ENCODE assay signal across 10 cellular contexts in genomic region chr1:183281039-183281438, GRCh38.
A peak's percentile ranks its signal among the peaks of the same experiment; 100 is the strongest.
DNase-seq lines count a peak whose midpoint lies in the region; ATAC-seq and TF ChIP-seq lines count a peak whose summit lies in the region.
"Had no signal": no experiment of that assay in that cellular context is flagged by ENCODE, and none has a peak within 500 bp of the region (broad histone marks: within the 10 kb centered on the region; RNA-seq: fewer than 3 reads in every experiment).

No MANE protein-coding gene starts in this region.

- BruUV-seq in PC-9 (replicated peaks; lab: Mats Ljungman, UMichigan), result no TSS peak

- H3K36me3 ChIP-seq in PC-9 (ENCODE audit: low read depth) (no peaks in the 10 kb centered on the region), gastrocnemius medialis (no peaks in the 10 kb centered on the region)
- H3K36me3 ChIP-seq: pancreas, WERI-Rb-1 had no signal

- peaks cover 0 to 11% (median 6%) of the 10 kb centered on the region in 3 donors for H3K4me1 Mint-ChIP-seq in T-cell
- no peaks in the 10 kb centered on the region for H3K4me1 Mint-ChIP-seq in T-helper 17 cell

- no peak for DNase-seq in GM13977 (ENCODE audit: low spot score)
- peak in 1 of 2 experiments; percentile 30 for DNase-seq in PC-9
- peak; percentile 73 for DNase-seq in fibroblast of the conjunctiva (ENCODE audit: low read depth)
- DNase-seq in gastrocnemius medialis, result peak; percentile 38 to 77
- DNase-seq in NCI-H82 treated with DMSO at 0.1 percent for 48 hours (lab: John Stamatoyannopoulos, UW; ENCODE audit: unreplicated experiment), result no peak
- no peak for DNase-seq in COLO668 (lab: John Stamatoyannopoulos, UW; ENCODE audit: unreplicated experiment)
- no peak for DNase-seq in T-cell
- DNase-seq in T-helper 17 cell, result no peak

- TF ChIP-seq CTCF in GM13977 (IDR thresholded peaks at IDR 0.05; ENCODE audit: extremely low read depth, insufficient read depth, missing control alignments) (peak; percentile 7), PC-9 (conservative IDR thresholded peaks at IDR 0.05) (no peak), gastrocnemius medialis (IDR thresholded peaks at IDR 0.05 in 4 of 5, conservative IDR thresholded peaks at IDR 0.05 in 1 of 5) (no peak)

- H3K27me3 Mint-ChIP-seq in T-cell (peaks cover 8 to 18% of the 10 kb centered on the region in 2 donors), T-helper 17 cell (peaks cover 28% of the 10 kb centered on the region)

- H3K9me3 ChIP-seq in PC-9 (ENCODE audit: insufficient read depth, low read depth) (no peaks in the 10 kb centered on the region), gastrocnemius medialis (no peaks in the 10 kb centered on the region), T-helper 17 cell (ENCODE audit: control insufficient read depth, low read length, poor library complexity, severe bottlenecking) (no peaks in the 10 kb centered on the region)
- H3K9me3 ChIP-seq: pancreas had no signal

- H3K79me2 ChIP-seq in PC-9 (ENCODE audit: low read depth), result 0 out of 2 replicates have a peak, but pooled peaks cover 3% of the 10 kb centered on the region

- H4K20me1 ChIP-seq in PC-9 (ENCODE audit: insufficient read depth), result no peaks in the 10 kb centered on the region

- H2AFZ ChIP-seq in PC-9, result no peak overlapping the region

- no peaks in the 10 kb centered on the region for H3K9me2 ChIP-seq in PC-9 (ENCODE audit: insufficient read depth)

- POLR2A ChIA-PET in PC-9 (lab: Charles Lee; ENCODE audit: unreplicated experiment), result interaction anchor here (0.6 kb wide), 1 partner anchor 354 kb away, joined by 4 read pairs; the partner anchor contains the start of gene ARPC5
- POLR2A ChIA-PET in T-cell (lab: Charles Lee), result no interaction called here

- no peak for TF ChIP-seq POLR2A in gastrocnemius medialis (IDR thresholded peaks at IDR 0.05)

- in situ Hi-C loops in GM13977 (cut with MboI; ENCODE audit: low pct_unique_long_range_greater_than_20kb, low sequenced_read_pairs, unreplicated experiment) (no loop called here), gastrocnemius medialis (cut with MboI; ENCODE audit: low sequenced_read_pairs in 4 of 4) (loop anchor here (10.0 to 25.0 kb wide), 5 partner anchors 319 to 631 kb away; partner anchors contain the start of genes ARPC5 (in 1 of the 4) and SHCBP1L (in 1 of the 4))

- no peak overlapping the region for H3K4me3 ChIP-seq in PC-9
- peak overlapping the region in 1 of 4 donors; percentile 34 for H3K4me3 ChIP-seq in gastrocnemius medialis
- H3K4me3 ChIP-seq: pancreas had no signal

- H3K4me3 Mint-ChIP-seq in T-cell, result no peak overlapping the region
- H3K4me3 Mint-ChIP-seq in T-helper 17 cell, result no peak overlapping the region

- no peaks in the 10 kb centered on the region for H3K9me3 Mint-ChIP-seq in T-cell

- CTCF ChIA-PET in PC-9 (lab: Charles Lee) (interaction anchor here (0.9 to 1.5 kb wide), 2 partner anchors 37 to 318 kb away, joined by 3 read pairs; no protein-coding TSS in a partner anchor), T-cell (lab: Charles Lee) (interaction anchor here in 1 of 2 donors (0.9 to 1.1 kb wide), 2 partner anchors 404 to 635 kb away, joined by 3 read pairs; no protein-coding TSS in a partner anchor)

- H3K4me2 ChIP-seq in PC-9, result no peak overlapping the region

- no peaks in the 10 kb centered on the region for H3K36me3 Mint-ChIP-seq in T-cell
- no peaks in the 10 kb centered on the region for H3K36me3 Mint-ChIP-seq in T-helper 17 cell (ENCODE audit: low read depth)

- H3K27ac ChIP-seq in PC-9 (peak overlapping the region; percentile 45; the same call in 1 of the 2 replicates), gastrocnemius medialis (peak overlapping the region; percentile 63 to 78 (median 74))
- H3K27ac ChIP-seq: WERI-Rb-1 had no signal

- ATAC-seq in gastrocnemius medialis (peak; percentile 51 to 68), T-cell (replicated peaks in 1 of 4) (no peak), T-helper 17 cell (no peak)

- no peak overlapping the region for H3K27ac Mint-ChIP-seq in T-cell
- H3K27ac Mint-ChIP-seq in T-helper 17 cell, result no peak overlapping the region

- peaks cover 59% of the 10 kb centered on the region for H3K4me1 ChIP-seq in PC-9 (replicated peaks; ENCODE audit: insufficient read depth)
- H3K4me1 ChIP-seq in gastrocnemius medialis, result peaks cover 21 to 24% of the 10 kb centered on the region in 2 donors

- H3F3A ChIP-seq in PC-9 (ENCODE audit: insufficient read depth, low read depth), result peaks cover 40% of the 10 kb centered on the region

- intact Hi-C loops in PC-9 (cut with micrococcal nuclease; ENCODE audit: unreplicated experiment) (loop anchor here (1.0 to 5.0 kb wide), 7 partner anchors 37 to 404 kb away; partner anchors contain the start of gene SMG7), gastrocnemius medialis (cut with DNase I; ENCODE audit: low total_unique reads) (loop anchor here (1.0 to 5.0 kb wide), 4 partner anchors 37 to 341 kb away; partner anchors contain the start of gene SMG7)

- H3K27me3 ChIP-seq in PC-9 (ENCODE audit: insufficient read depth, low read depth) (no peaks in the 10 kb centered on the region), gastrocnemius medialis (no peaks in the 10 kb centered on the region)
- H3K27me3 ChIP-seq: pancreas had no signal

Comparison
In these comparisons a context has a peak if more than half of its experiments do, and no peak if none do; other contexts are left out.
1. DNase-seq: peak in fibroblast of the conjunctiva (single experiment) and gastrocnemius medialis (2 of 2); none in GM13977 (single experiment), NCI-H82 treated with DMSO at 0.1 percent for 48 hours (single experiment), COLO668 (single experiment), T-cell (0 of 34) and T-helper 17 cell (0 of 3).
2. ATAC-seq: peak in gastrocnemius medialis (2 of 2); none in T-cell (0 of 4) and T-helper 17 cell (single experiment).